Comparison of ENCODE assay signal across 2 cellular contexts in genomic region chr3:48425281-48425812, GRCh38.
TF ChIP-seq lines count a peak whose summit lies in the region.

No MANE protein-coding gene starts in this region.

TF ChIP-seq in SK-N-SH, 30 proteins besides CTCF, POLR2A, EP300 and RAD21 (continued from another document):
- TF ChIP-seq, protein P1, sequence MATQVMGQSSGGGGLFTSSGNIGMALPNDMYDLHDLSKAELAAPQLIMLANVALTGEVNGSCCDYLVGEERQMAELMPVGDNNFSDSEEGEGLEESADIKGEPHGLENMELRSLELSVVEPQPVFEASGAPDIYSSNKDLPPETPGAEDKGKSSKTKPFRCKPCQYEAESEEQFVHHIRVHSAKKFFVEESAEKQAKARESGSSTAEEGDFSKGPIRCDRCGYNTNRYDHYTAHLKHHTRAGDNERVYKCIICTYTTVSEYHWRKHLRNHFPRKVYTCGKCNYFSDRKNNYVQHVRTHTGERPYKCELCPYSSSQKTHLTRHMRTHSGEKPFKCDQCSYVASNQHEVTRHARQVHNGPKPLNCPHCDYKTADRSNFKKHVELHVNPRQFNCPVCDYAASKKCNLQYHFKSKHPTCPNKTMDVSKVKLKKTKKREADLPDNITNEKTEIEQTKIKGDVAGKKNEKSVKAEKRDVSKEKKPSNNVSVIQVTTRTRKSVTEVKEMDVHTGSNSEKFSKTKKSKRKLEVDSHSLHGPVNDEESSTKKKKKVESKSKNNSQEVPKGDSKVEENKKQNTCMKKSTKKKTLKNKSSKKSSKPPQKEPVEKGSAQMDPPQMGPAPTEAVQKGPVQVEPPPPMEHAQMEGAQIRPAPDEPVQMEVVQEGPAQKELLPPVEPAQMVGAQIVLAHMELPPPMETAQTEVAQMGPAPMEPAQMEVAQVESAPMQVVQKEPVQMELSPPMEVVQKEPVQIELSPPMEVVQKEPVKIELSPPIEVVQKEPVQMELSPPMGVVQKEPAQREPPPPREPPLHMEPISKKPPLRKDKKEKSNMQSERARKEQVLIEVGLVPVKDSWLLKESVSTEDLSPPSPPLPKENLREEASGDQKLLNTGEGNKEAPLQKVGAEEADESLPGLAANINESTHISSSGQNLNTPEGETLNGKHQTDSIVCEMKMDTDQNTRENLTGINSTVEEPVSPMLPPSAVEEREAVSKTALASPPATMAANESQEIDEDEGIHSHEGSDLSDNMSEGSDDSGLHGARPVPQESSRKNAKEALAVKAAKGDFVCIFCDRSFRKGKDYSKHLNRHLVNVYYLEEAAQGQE (IDR thresholded peaks at IDR 0.05; ENCODE audit: low read depth, low read length) = no peak
- TF ChIP-seq, protein P2, sequence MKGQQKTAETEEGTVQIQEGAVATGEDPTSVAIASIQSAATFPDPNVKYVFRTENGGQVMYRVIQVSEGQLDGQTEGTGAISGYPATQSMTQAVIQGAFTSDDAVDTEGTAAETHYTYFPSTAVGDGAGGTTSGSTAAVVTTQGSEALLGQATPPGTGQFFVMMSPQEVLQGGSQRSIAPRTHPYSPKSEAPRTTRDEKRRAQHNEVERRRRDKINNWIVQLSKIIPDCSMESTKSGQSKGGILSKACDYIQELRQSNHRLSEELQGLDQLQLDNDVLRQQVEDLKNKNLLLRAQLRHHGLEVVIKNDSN (IDR thresholded peaks at IDR 0.05; ENCODE audit: borderline replicate concordance, low read depth) = no peak
- no peak for TF ChIP-seq TCF12 (IDR thresholded peaks at IDR 0.05)
- no peak for TF ChIP-seq GABPA (IDR thresholded peaks at IDR 0.05; ENCODE audit: low read depth)
- TF ChIP-seq FOXJ3 (CRISPR knock-in tag; IDR thresholded peaks at IDR 0.05) = no peak
- no peak for TF ChIP-seq SMC3 (IDR thresholded peaks at IDR 0.05; ENCODE audit: low read depth, low read length)
- no peak for TF ChIP-seq YY1 (IDR thresholded peaks at IDR 0.05; ENCODE audit: low read depth)
- TF ChIP-seq JUND (IDR thresholded peaks at IDR 0.05) = no peak
- TF ChIP-seq ZBTB33 (IDR thresholded peaks at IDR 0.05; ENCODE audit: borderline replicate concordance, low read depth) = no peak
- TF ChIP-seq TAF1 (IDR thresholded peaks at IDR 0.05; ENCODE audit: borderline replicate concordance, low read depth, low read length) = no peak
- TF ChIP-seq GATA2 (CRISPR knock-in tag; IDR thresholded peaks at IDR 0.05) = no peak
- no peak for TF ChIP-seq ELF1 (IDR thresholded peaks at IDR 0.05)
- no peak for TF ChIP-seq PBX3 (IDR thresholded peaks at IDR 0.05)
- TF ChIP-seq MEF2A (IDR thresholded peaks at IDR 0.05; ENCODE audit: borderline replicate concordance, low read depth) = no peak
- TF ChIP-seq FOSL2 (IDR thresholded peaks at IDR 0.05; ENCODE audit: borderline replicate concordance, low read depth) = no peak

TF ChIP-seq in SK-N-SH treated with all-trans-retinoic acid at 6 μM for 48 hours, 23 proteins besides CTCF, POLR2A, EP300 and RAD21 (continued from another document):
- TF ChIP-seq CSRNP3 (CRISPR knock-in tag; IDR thresholded peaks at IDR 0.05) (no peak), GLIS3 (CRISPR knock-in tag; IDR thresholded peaks at IDR 0.05) (no peak), PPARA (CRISPR knock-in tag; IDR thresholded peaks at IDR 0.05; ENCODE audit: borderline replicate concordance) (no peak)
